2 cellular contexts compared by ENCODE assay signal in the genomic region with DNA sequence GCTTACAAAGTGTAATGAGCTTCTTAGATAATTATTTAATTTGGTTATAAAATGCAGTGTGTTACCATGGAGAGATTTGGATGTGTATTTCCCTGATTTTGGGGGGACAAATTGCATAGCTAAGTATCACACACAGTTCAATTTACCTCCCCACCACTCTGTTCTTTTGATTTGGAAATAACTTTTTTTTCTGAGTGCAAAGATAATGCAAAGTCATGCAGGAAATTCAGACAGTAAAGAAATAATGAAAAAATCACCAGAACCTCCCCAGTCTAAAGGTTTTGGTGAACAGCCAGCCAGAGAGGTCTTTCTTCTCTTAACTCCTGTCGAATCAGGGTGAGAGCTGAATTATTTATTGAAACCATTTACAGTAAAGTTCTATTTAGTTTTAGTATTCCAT.
A peak's percentile ranks its signal among the peaks of the same experiment; 100 is the strongest.
TF ChIP-seq lines count a peak whose summit lies in the region.

No MANE protein-coding gene starts in this region.

TF ChIP-seq in GM23338, 12 proteins besides CTCF, POLR2A, EP300 and RAD21:
- TF ChIP-seq ZNF114 (CRISPR knock-in tag; IDR thresholded peaks at IDR 0.05), result no peak
- TF ChIP-seq, protein P1, sequence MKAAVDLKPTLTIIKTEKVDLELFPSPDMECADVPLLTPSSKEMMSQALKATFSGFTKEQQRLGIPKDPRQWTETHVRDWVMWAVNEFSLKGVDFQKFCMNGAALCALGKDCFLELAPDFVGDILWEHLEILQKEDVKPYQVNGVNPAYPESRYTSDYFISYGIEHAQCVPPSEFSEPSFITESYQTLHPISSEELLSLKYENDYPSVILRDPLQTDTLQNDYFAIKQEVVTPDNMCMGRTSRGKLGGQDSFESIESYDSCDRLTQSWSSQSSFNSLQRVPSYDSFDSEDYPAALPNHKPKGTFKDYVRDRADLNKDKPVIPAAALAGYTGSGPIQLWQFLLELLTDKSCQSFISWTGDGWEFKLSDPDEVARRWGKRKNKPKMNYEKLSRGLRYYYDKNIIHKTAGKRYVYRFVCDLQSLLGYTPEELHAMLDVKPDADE (IDR thresholded peaks at IDR 0.05), result no peak
TF ChIP-seq in GM23338: peak in this region for 0.

TF ChIP-seq in K562, 482 proteins besides CTCF, POLR2A, EP300 and RAD21:
- TF ChIP-seq ZNF316 (IDR thresholded peaks at IDR 0.05), result peak; percentile 49; the same call in 1 of the 2 replicates
- TF ChIP-seq MAFF (IDR thresholded peaks at IDR 0.05; ENCODE audit: low read length), result peak; percentile 34; the same call in 1 of the 2 replicates
- peak; percentile 62 for TF ChIP-seq C11orf30 (IDR thresholded peaks at IDR 0.05; ENCODE audit: low read depth)
- TF ChIP-seq MAFG (tag; conservative IDR thresholded peaks at IDR 0.05), result peak; percentile 59
- TF ChIP-seq, protein P2, sequence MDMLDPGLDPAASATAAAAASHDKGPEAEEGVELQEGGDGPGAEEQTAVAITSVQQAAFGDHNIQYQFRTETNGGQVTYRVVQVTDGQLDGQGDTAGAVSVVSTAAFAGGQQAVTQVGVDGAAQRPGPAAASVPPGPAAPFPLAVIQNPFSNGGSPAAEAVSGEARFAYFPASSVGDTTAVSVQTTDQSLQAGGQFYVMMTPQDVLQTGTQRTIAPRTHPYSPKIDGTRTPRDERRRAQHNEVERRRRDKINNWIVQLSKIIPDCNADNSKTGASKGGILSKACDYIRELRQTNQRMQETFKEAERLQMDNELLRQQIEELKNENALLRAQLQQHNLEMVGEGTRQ (CRISPR knock-in tag; IDR thresholded peaks at IDR 0.05), result no peak
- TF ChIP-seq NFE2 (IDR thresholded peaks at IDR 0.05; ENCODE audit: low read depth), result peak; percentile 48
- TF ChIP-seq ZNF146 (CRISPR knock-in tag; IDR thresholded peaks at IDR 0.05; ENCODE audit: unreplicated experiment), result no peak
- no peak for TF ChIP-seq ZNF75A (CRISPR knock-in tag; IDR thresholded peaks at IDR 0.05)
